ENCODE assay signal across 24 cellular contexts in genomic region chr12:66354291-66354690, GRCh38. TPM values are rescaled to one million over a fixed set of nuclear protein-coding genes. Genes with fewer than 3 reads are reported as not detected.
DNase-seq lines count a peak whose midpoint lies in the region; ATAC-seq lines count a peak whose summit lies in the region.
"Had no signal": no experiment of that assay in that cellular context is flagged by ENCODE, and none has a peak within 500 bp of the region (broad histone marks: within the 10 kb centered on the region; RNA-seq: fewer than 3 reads in every experiment).

No MANE protein-coding gene starts in this region.

- H3K4me3 Mint-ChIP-seq in activated T-helper 17 cell treated with anti-CD3 and anti-CD28 coated beads, Interleukin-2, amount 50 U/mL, for 72 hours: no peak overlapping the region
- H3K4me3 Mint-ChIP-seq in activated CD4-positive, alpha-beta T cell treated with anti-CD3 and anti-CD28 coated beads, Interleukin-2, amount 10 ng/mL, durations not matched to agents 7 days and 5 days: no peak overlapping the region
- H3K4me3 Mint-ChIP-seq: activated CD4-positive, alpha-beta T cell treated with anti-CD3 and anti-CD28 coated beads for 36 hours; activated naive CD8-positive, alpha-beta T cell treated with anti-CD3 and anti-CD28 coated beads, Interleukin-2, amount 50 U/mL, for 24 hours; CD14-positive monocyte; GM23338; naive thymus-derived CD8-positive, alpha-beta T cell had no signal

- POLR2A ChIA-PET in activated CD4-positive, alpha-beta T cell treated with anti-CD3 and anti-CD28 coated beads, Interleukin-2, amount 10 ng/mL, durations not matched to agents 7 days and 5 days (lab: Charles Lee): interaction anchor here (1.2 kb wide), 1 partner anchor 30 kb away, joined by 3 read pairs; no protein-coding TSS in a partner anchor

- CTCF ChIA-PET in activated CD4-positive, alpha-beta T cell treated with anti-CD3 and anti-CD28 coated beads, Interleukin-2, amount 10 ng/mL, durations not matched to agents 7 days and 5 days (lab: Charles Lee): no interaction called here

- H3K4me1 Mint-ChIP-seq in activated T-helper 17 cell treated with anti-CD3 and anti-CD28 coated beads, Interleukin-2, amount 50 U/mL, for 72 hours: peaks cover 3% of the 10 kb centered on the region
- no peaks in the 10 kb centered on the region for H3K4me1 Mint-ChIP-seq in activated CD4-positive, alpha-beta T cell treated with anti-CD3 and anti-CD28 coated beads, Interleukin-2, amount 10 ng/mL, durations not matched to agents 7 days and 5 days
- H3K4me1 Mint-ChIP-seq: activated CD4-positive, alpha-beta T cell treated with anti-CD3 and anti-CD28 coated beads for 36 hours; activated naive CD8-positive, alpha-beta T cell treated with anti-CD3 and anti-CD28 coated beads, Interleukin-2, amount 50 U/mL, for 24 hours had no signal

- peak overlapping the region; percentile 47 for H3K27ac Mint-ChIP-seq in activated T-helper 17 cell treated with anti-CD3 and anti-CD28 coated beads, Interleukin-2, amount 50 U/mL, for 72 hours
- H3K27ac Mint-ChIP-seq in activated CD4-positive, alpha-beta T cell treated with anti-CD3 and anti-CD28 coated beads, Interleukin-2, amount 10 ng/mL, durations not matched to agents 7 days and 5 days: no peak overlapping the region
- H3K27ac Mint-ChIP-seq: activated CD4-positive, alpha-beta T cell treated with anti-CD3 and anti-CD28 coated beads for 36 hours; activated naive CD8-positive, alpha-beta T cell treated with anti-CD3 and anti-CD28 coated beads, Interleukin-2, amount 50 U/mL, for 24 hours; GM23338; progenitor cell of endocrine pancreas had no signal

- H3K36me3 Mint-ChIP-seq in activated T-helper 17 cell treated with anti-CD3 and anti-CD28 coated beads, Interleukin-2, amount 50 U/mL, for 72 hours (ENCODE audit: low read depth): peaks cover 36% of the 10 kb centered on the region
- peaks cover 27% of the 10 kb centered on the region for H3K36me3 Mint-ChIP-seq in activated CD4-positive, alpha-beta T cell treated with anti-CD3 and anti-CD28 coated beads, Interleukin-2, amount 10 ng/mL, durations not matched to agents 7 days and 5 days (ENCODE audit: low read depth)

- peak; percentile 87 for DNase-seq in DMS 273 (lab: John Stamatoyannopoulos, UW; ENCODE audit: unreplicated experiment)
- no peak for DNase-seq in DMS 273 treated with DMSO at 0.1 percent for 48 hours (lab: John Stamatoyannopoulos, UW)
- DNase-seq in M059J (ENCODE audit: low read depth): peak; percentile 40
- DNase-seq in medulla oblongata (ENCODE audit: extremely low spot score): peak; percentile 43
- DNase-seq in activated CD4-positive, alpha-beta T cell treated with anti-CD3 and anti-CD28 coated beads, Interleukin-2, amount 50 U/mL, for 4 hours: no peak
- DNase-seq in stimulated activated CD4-positive, alpha-beta T cell treated with anti-CD3 and anti-CD28 coated beads, Interleukin-4, amount 100 ng/mL, for 1 hour: no peak
- no peak for DNase-seq in activated CD4-positive, alpha-beta T cell treated with anti-CD3 and anti-CD28 coated beads, Interleukin-2, amount 10 ng/mL, durations not matched to agents 7 days and 5 days
- DNase-seq: activated CD4-positive, alpha-beta T cell treated with anti-CD3 and anti-CD28 coated beads for 36 hours; activated effector memory CD4-positive, alpha-beta T cell treated with Interleukin-2 at 50 U/mL for 16 hours; activated naive CD8-positive, alpha-beta T cell treated with anti-CD3 and anti-CD28 coated beads, Interleukin-2, amount 50 U/mL, for 24 hours; body of pancreas; EL; Kasumi-1; lower lobe of right lung; naive thymus-derived CD8-positive, alpha-beta T cell; NCI-H1436 treated with DMSO at 0.1 percent for 48 hours; SIG-M5; SW 1271; tibial artery had no signal

- ATAC-seq in activated T-helper 17 cell treated with anti-CD3 and anti-CD28 coated beads, Interleukin-2, amount 50 U/mL, for 72 hours (replicated peaks): no peak
- ATAC-seq: activated CD4-positive, alpha-beta T cell treated with anti-CD3 and anti-CD28 coated beads for 36 hours; activated naive CD8-positive, alpha-beta T cell treated with anti-CD3 and anti-CD28 coated beads, Interleukin-2, amount 50 U/mL, for 24 hours; body of pancreas; GM23338; lower lobe of right lung; naive thymus-derived CD8-positive, alpha-beta T cell; sciatic nerve had no signal

- H3K27me3 Mint-ChIP-seq in activated T-helper 17 cell treated with anti-CD3 and anti-CD28 coated beads, Interleukin-2, amount 50 U/mL, for 72 hours: no peaks in the 10 kb centered on the region
- no peaks in the 10 kb centered on the region for H3K27me3 Mint-ChIP-seq in activated CD4-positive, alpha-beta T cell treated with anti-CD3 and anti-CD28 coated beads, Interleukin-2, amount 10 ng/mL, durations not matched to agents 7 days and 5 days
- H3K27me3 Mint-ChIP-seq: activated CD4-positive, alpha-beta T cell treated with anti-CD3 and anti-CD28 coated beads for 36 hours; activated naive CD8-positive, alpha-beta T cell treated with anti-CD3 and anti-CD28 coated beads, Interleukin-2, amount 50 U/mL, for 24 hours; naive thymus-derived CD8-positive, alpha-beta T cell; progenitor cell of endocrine pancreas had no signal

- no peaks in the 10 kb centered on the region for H3K9me3 Mint-ChIP-seq in activated T-helper 17 cell treated with anti-CD3 and anti-CD28 coated beads, Interleukin-2, amount 50 U/mL, for 72 hours
- no peaks in the 10 kb centered on the region for H3K9me3 Mint-ChIP-seq in activated CD4-positive, alpha-beta T cell treated with anti-CD3 and anti-CD28 coated beads, Interleukin-2, amount 10 ng/mL, durations not matched to agents 7 days and 5 days
- H3K9me3 Mint-ChIP-seq: activated naive CD8-positive, alpha-beta T cell treated with anti-CD3 and anti-CD28 coated beads, Interleukin-2, amount 50 U/mL, for 24 hours; CD14-positive monocyte; GM23338; naive thymus-derived CD8-positive, alpha-beta T cell had no signal

RNA-seq across cellular contexts. Expression of gene HELB, which starts 52.0 kb away (rescaled TPM):
- total RNA-seq in M059J (2014; rRNA removed; shearing (Covaris generic)): 1.2 and 2.0 TPM in 2 replicates
- 10 to 100 TPM; 21.9 to 40.1 TPM for total RNA-seq in activated T-helper 17 cell treated with anti-CD3 and anti-CD28 coated beads, Interleukin-2, amount 50 U/mL, for 72 hours
- total RNA-seq in activated CD4-positive, alpha-beta T cell treated with anti-CD3 and anti-CD28 coated beads, Interleukin-2, amount 10 ng/mL, durations not matched to agents 7 days and 5 days: 10 to 100 TPM; 42.3 to 43.3 TPM

Comparison
In these comparisons a context has a peak if more than half of its experiments do, and no peak if none do; other contexts are left out.
1. DNase-seq: peak in DMS 273 (single experiment), M059J (single experiment) and medulla oblongata (single experiment); none in DMS 273 treated with DMSO at 0.1 percent for 48 hours (single experiment), activated CD4-positive, alpha-beta T cell treated with anti-CD3 and anti-CD28 coated beads, Interleukin-2, amount 50 U/mL, for 4 hours (0 of 2), stimulated activated CD4-positive, alpha-beta T cell treated with anti-CD3 and anti-CD28 coated beads, Interleukin-4, amount 100 ng/mL, for 1 hour (single experiment) and activated CD4-positive, alpha-beta T cell treated with anti-CD3 and anti-CD28 coated beads, Interleukin-2, amount 10 ng/mL, durations not matched to agents 7 days and 5 days (single experiment).